In the genomic region with DNA sequence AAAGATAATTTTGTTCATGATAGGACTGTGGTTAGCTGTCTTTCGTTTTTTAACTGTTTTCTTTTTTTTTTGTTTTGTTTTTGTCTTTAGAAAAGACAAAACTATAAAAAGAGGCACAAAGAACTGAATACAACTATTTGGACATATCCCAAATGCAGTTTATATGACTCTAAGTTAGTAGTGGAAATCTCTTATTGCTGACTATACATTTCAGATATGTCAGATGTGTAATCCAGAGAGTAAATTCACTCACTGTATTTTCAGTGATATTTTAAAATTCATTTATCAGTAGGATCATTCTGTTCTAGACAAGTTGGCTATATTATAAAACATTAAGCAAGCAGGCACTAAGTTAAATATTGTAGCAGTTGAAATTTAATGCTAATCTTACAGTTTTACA, we compare ENCODE assay signal across 17 cellular contexts. TPM values are rescaled to one million over a fixed set of nuclear protein-coding genes. Genes with fewer than 3 reads are reported as not detected.
DNase-seq lines count a peak whose midpoint lies in the region; ATAC-seq and TF ChIP-seq lines count a peak whose summit lies in the region.
"Had no signal": no experiment of that assay in that cellular context is flagged by ENCODE, and none has a peak within 500 bp of the region (broad histone marks: within the 10 kb centered on the region; RNA-seq: fewer than 3 reads in every experiment).

No MANE protein-coding gene starts in this region.

- no peak for DNase-seq in activated CD8-positive, alpha-beta memory T cell treated with anti-CD3 and anti-CD28 coated beads, Interleukin-2, amount 10 ng/mL, durations not matched to agents 7 days and 5 days
- DNase-seq in activated CD8-positive, alpha-beta memory T cell treated with anti-CD3 and anti-CD28 coated beads, Interleukin-2, amount 50 U/mL, for 4 hours, result no peak
- DNase-seq in natural killer cell (no peak), AML-193 (lab: John Stamatoyannopoulos, UW) (no peak)
- DNase-seq: activated CD4-positive, alpha-beta T cell treated with anti-CD3 and anti-CD28 coated beads for 48 hours; caudate nucleus; foreskin fibroblast; left colon; NCI-H1105 treated with DMSO at 0.1 percent for 48 hours; T1000; uterus had no signal

- H3K27ac Mint-ChIP-seq in activated CD8-positive, alpha-beta memory T cell treated with anti-CD3 and anti-CD28 coated beads, Interleukin-2, amount 10 ng/mL, durations not matched to agents 7 days and 5 days, result peak overlapping the region; percentile 74
- H3K27ac Mint-ChIP-seq in activated naive CD8-positive, alpha-beta T cell, result peak overlapping the region; percentile 91
- H3K27ac Mint-ChIP-seq in natural killer cell, result peak overlapping the region; percentile 64 to 84

- no peaks in the 10 kb centered on the region for H3K27me3 Mint-ChIP-seq in activated CD8-positive, alpha-beta memory T cell treated with anti-CD3 and anti-CD28 coated beads, Interleukin-2, amount 10 ng/mL, durations not matched to agents 7 days and 5 days
- no peaks in the 10 kb centered on the region for H3K27me3 Mint-ChIP-seq in activated naive CD8-positive, alpha-beta T cell
- no peaks in the 10 kb centered on the region for H3K27me3 Mint-ChIP-seq in natural killer cell (ENCODE audit: low read depth in 2 of 2)

- H3K9me3 Mint-ChIP-seq in activated CD8-positive, alpha-beta memory T cell treated with anti-CD3 and anti-CD28 coated beads, Interleukin-2, amount 10 ng/mL, durations not matched to agents 7 days and 5 days (ENCODE audit: low read depth), result no peaks in the 10 kb centered on the region
- H3K9me3 Mint-ChIP-seq in activated naive CD8-positive, alpha-beta T cell (ENCODE audit: low read depth), result no peaks in the 10 kb centered on the region
- H3K9me3 Mint-ChIP-seq in natural killer cell, result no peaks in the 10 kb centered on the region

- CTCF ChIA-PET in activated CD8-positive, alpha-beta memory T cell treated with anti-CD3 and anti-CD28 coated beads, Interleukin-2, amount 10 ng/mL, durations not matched to agents 7 days and 5 days (lab: Charles Lee), result interaction anchor here (1.2 to 12.5 kb wide), 4 partner anchors 22 to 117 kb away, joined by 5 to 101 read pairs (median 5); no protein-coding TSS in a partner anchor

- H3K4me1 Mint-ChIP-seq in activated CD8-positive, alpha-beta memory T cell treated with anti-CD3 and anti-CD28 coated beads, Interleukin-2, amount 10 ng/mL, durations not matched to agents 7 days and 5 days, result peaks cover 77% of the 10 kb centered on the region
- H3K4me1 Mint-ChIP-seq in activated naive CD8-positive, alpha-beta T cell (ENCODE audit: low read depth), result peaks cover 84% of the 10 kb centered on the region
- peaks cover 68 to 70% of the 10 kb centered on the region in 2 donors for H3K4me1 Mint-ChIP-seq in natural killer cell

- peaks cover 48% of the 10 kb centered on the region for H3K36me3 Mint-ChIP-seq in activated CD8-positive, alpha-beta memory T cell treated with anti-CD3 and anti-CD28 coated beads, Interleukin-2, amount 10 ng/mL, durations not matched to agents 7 days and 5 days
- H3K36me3 Mint-ChIP-seq in activated naive CD8-positive, alpha-beta T cell, result peaks cover 13% of the 10 kb centered on the region
- H3K36me3 Mint-ChIP-seq in natural killer cell, result no peaks in the 10 kb centered on the region

- no peaks in the 10 kb centered on the region for H3K36me3 ChIP-seq in KMS-11 (ENCODE audit: insufficient read depth)
- H3K36me3 ChIP-seq: uterus had no signal

- no peak overlapping the region for H2AFZ ChIP-seq in KMS-11 (ENCODE audit: low read depth)

- H3K4me3 Mint-ChIP-seq in activated CD8-positive, alpha-beta memory T cell treated with anti-CD3 and anti-CD28 coated beads, Interleukin-2, amount 10 ng/mL, durations not matched to agents 7 days and 5 days, result peak overlapping the region; percentile 53
- peak overlapping the region; percentile 80 for H3K4me3 Mint-ChIP-seq in activated naive CD8-positive, alpha-beta T cell
- H3K4me3 Mint-ChIP-seq in natural killer cell, result peak overlapping the region; percentile 35

- H3K27me3 ChIP-seq in KMS-11 (ENCODE audit: insufficient read depth, low read depth), result no peaks in the 10 kb centered on the region
- H3K27me3 ChIP-seq: uterus had no signal

- no peaks in the 10 kb centered on the region for H4K20me1 ChIP-seq in KMS-11 (ENCODE audit: insufficient read depth)

- TF ChIP-seq CTCF in KMS-11 (conservative IDR thresholded peaks at IDR 0.05; ENCODE audit: low read depth, low read length) (no peak), natural killer cell (IDR thresholded peaks at IDR 0.05) (no peak)

- peak overlapping the region; percentile 17 for H3K4me2 ChIP-seq in KMS-11
- H3K4me2 ChIP-seq: smooth muscle cell had no signal

- H3K4me1 ChIP-seq in KMS-11 (ENCODE audit: low read depth, poor library complexity, severe bottlenecking), result peaks cover 90% of the 10 kb centered on the region

- no peak overlapping the region for H3K9ac ChIP-seq in KMS-11

- H3K79me2 ChIP-seq in KMS-11 (ENCODE audit: insufficient read depth, low read depth), result peaks cover 97% of the 10 kb centered on the region

- ATAC-seq in activated CD8-positive, alpha-beta memory T cell treated with anti-CD3 and anti-CD28 coated beads, Interleukin-2, amount 10 ng/mL, durations not matched to agents 7 days and 5 days, result no peak
- ATAC-seq in natural killer cell, result no peak
- ATAC-seq in HG03432 (IDR thresholded peaks at IDR 0.05; ENCODE audit: unreplicated experiment), result no peak
- no peak for ATAC-seq in HG03175 (IDR thresholded peaks at IDR 0.05; ENCODE audit: unreplicated experiment)
- ATAC-seq: left colon, Right ventricle myocardium inferior had no signal

- no peak overlapping the region for H3K4me3 ChIP-seq in KMS-11 (IDR thresholded peaks at IDR 0.05; ENCODE audit: insufficient read depth, low read depth, low read length)
- H3K4me3 ChIP-seq: smooth muscle cell, uterus had no signal

- intact Hi-C loops in natural killer cell (cut with micrococcal nuclease), result no loop called here

- H3K27ac ChIP-seq in KMS-11, result no peak overlapping the region

RNA-seq across cellular contexts. Expression of a gene that starts 5.7 kb away (rescaled TPM):
- total RNA-seq in activated CD8-positive, alpha-beta memory T cell treated with anti-CD3 and anti-CD28 coated beads, Interleukin-2, amount 10 ng/mL, durations not matched to agents 7 days and 5 days, result 100 to 1,000 TPM; 161 to 224 TPM
- 100 to 1,000 TPM in 2 of 3 donors, 10 to 100 TPM in 1; 83.7 to 112 (median 104) TPM for total RNA-seq in natural killer cell
